In genomic region chr16:57266531-57267268, GRCh38 we compare ENCODE assay signal across 2 cellular contexts.
TF ChIP-seq lines count a peak whose summit lies in the region.

No MANE protein-coding gene starts in this region.

TF ChIP-seq in Ishikawa, 13 proteins besides CTCF, POLR2A, EP300 and RAD21 (continued from another document):
- TF ChIP-seq REST (IDR thresholded peaks at IDR 0.05; ENCODE audit: low read depth) (no peak), USF1 (IDR thresholded peaks at IDR 0.05) (peak; percentile 40; the same call in 1 of the 2 replicates), NFIC (IDR thresholded peaks at IDR 0.05) (no peak), CREB1 (IDR thresholded peaks at IDR 0.05; ENCODE audit: low read depth) (no peak), TEAD4 (IDR thresholded peaks at IDR 0.05) (no peak), ZBTB7A (IDR thresholded peaks at IDR 0.05; ENCODE audit: low read depth) (no peak), CEBPB (IDR thresholded peaks at IDR 0.05) (no peak), TAF1 (IDR thresholded peaks at IDR 0.05; ENCODE audit: low read depth) (no peak), TCF12 (IDR thresholded peaks at IDR 0.05; ENCODE audit: low read depth) (no peak), YY1 (IDR thresholded peaks at IDR 0.05; ENCODE audit: low read depth) (no peak)
- TF ChIP-seq, protein P1, sequence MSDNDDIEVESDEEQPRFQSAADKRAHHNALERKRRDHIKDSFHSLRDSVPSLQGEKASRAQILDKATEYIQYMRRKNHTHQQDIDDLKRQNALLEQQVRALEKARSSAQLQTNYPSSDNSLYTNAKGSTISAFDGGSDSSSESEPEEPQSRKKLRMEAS (IDR thresholded peaks at IDR 0.05): peak; percentile 42

TF ChIP-seq in H1, 55 proteins besides CTCF, POLR2A, EP300 and RAD21 (continued from another document):
- TF ChIP-seq HDAC2 (IDR thresholded peaks at IDR 0.05; ENCODE audit: borderline replicate concordance in 1 of 2, low read depth in 2 of 2, low read length in 2 of 2) (no peak), NRF1 (IDR thresholded peaks at IDR 0.05; ENCODE audit: low read depth, low read length) (no peak), SIX5 (IDR thresholded peaks at IDR 0.05; ENCODE audit: low read depth, low read length) (no peak), EGR1 (IDR thresholded peaks at IDR 0.05; ENCODE audit: borderline replicate concordance, low read depth, low read length) (no peak), CHD2 (IDR thresholded peaks at IDR 0.05; ENCODE audit: low read length) (no peak), TCF12 (IDR thresholded peaks at IDR 0.05; ENCODE audit: low read depth, low read length) (no peak), BCL11A (IDR thresholded peaks at IDR 0.05; ENCODE audit: low read depth in 2 of 2, low read length in 2 of 2) (no peak), ATF3 (IDR thresholded peaks at IDR 0.05; ENCODE audit: insufficient read depth, low read depth, low read length) (no peak)
- TF ChIP-seq, protein P1 (IDR thresholded peaks at IDR 0.05): no peak
